ENCODE assay signal across 1 cellular context in the genomic region with DNA sequence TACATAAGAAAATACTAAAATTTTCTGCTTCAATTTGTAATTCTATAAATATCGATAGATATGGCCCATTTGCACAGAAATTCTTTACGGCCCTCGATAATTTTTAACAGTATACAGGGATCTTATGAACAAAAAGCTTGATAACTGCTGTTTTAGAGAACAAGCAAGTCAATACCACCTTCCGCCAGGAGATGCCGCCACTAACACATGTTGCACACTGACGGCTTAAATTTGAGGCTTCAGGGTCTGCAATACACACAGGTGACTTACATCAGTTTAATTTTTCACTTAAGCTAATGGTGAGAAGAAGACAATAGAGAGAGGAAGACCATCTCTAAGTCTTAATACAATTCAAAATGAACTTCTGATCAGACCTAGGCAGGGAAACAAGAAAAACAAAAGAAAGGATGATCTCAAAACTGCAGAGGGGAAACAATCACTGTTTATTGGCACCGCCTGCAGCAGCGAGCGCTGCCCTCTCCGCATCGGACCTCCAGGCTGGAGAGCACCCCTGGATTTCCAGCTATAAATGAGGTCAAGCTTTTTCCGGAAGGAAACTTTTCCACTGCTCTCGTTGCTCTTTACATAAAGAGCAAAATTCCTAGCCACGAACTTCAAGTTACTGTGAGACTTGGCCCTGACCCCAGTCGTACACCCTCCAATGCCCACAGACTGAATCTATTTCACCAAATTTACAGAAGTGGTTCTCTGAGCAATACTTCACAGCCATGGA.
TF ChIP-seq lines count a peak whose summit lies in the region.

No MANE protein-coding gene starts in this region.

TF ChIP-seq in HCT116, 20 proteins besides CTCF, POLR2A, EP300 and RAD21 (continued from another document):
- TF ChIP-seq, protein P1, sequence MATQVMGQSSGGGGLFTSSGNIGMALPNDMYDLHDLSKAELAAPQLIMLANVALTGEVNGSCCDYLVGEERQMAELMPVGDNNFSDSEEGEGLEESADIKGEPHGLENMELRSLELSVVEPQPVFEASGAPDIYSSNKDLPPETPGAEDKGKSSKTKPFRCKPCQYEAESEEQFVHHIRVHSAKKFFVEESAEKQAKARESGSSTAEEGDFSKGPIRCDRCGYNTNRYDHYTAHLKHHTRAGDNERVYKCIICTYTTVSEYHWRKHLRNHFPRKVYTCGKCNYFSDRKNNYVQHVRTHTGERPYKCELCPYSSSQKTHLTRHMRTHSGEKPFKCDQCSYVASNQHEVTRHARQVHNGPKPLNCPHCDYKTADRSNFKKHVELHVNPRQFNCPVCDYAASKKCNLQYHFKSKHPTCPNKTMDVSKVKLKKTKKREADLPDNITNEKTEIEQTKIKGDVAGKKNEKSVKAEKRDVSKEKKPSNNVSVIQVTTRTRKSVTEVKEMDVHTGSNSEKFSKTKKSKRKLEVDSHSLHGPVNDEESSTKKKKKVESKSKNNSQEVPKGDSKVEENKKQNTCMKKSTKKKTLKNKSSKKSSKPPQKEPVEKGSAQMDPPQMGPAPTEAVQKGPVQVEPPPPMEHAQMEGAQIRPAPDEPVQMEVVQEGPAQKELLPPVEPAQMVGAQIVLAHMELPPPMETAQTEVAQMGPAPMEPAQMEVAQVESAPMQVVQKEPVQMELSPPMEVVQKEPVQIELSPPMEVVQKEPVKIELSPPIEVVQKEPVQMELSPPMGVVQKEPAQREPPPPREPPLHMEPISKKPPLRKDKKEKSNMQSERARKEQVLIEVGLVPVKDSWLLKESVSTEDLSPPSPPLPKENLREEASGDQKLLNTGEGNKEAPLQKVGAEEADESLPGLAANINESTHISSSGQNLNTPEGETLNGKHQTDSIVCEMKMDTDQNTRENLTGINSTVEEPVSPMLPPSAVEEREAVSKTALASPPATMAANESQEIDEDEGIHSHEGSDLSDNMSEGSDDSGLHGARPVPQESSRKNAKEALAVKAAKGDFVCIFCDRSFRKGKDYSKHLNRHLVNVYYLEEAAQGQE (IDR thresholded peaks at IDR 0.05; ENCODE audit: low read depth): no peak
TF ChIP-seq in HCT116: peak in this region for 0.
